Comparison of ENCODE assay signal across 1 cellular context in genomic region chr13:63446329-63446728, GRCh38.
TF ChIP-seq lines count a peak whose summit lies in the region.

No MANE protein-coding gene starts in this region.

TF ChIP-seq in H1, 55 proteins besides CTCF, POLR2A, EP300 and RAD21:
- TF ChIP-seq SUZ12 (IDR thresholded peaks at IDR 0.05; ENCODE audit: low read length) (no peak), TBP (IDR thresholded peaks at IDR 0.05; ENCODE audit: low read depth, low read length) (no peak), TCF12 (IDR thresholded peaks at IDR 0.05; ENCODE audit: low read depth, low read length) (no peak), EZH2 (IDR thresholded peaks at IDR 0.05; ENCODE audit: low read depth, low read length, severe bottlenecking) (no peak), CHD2 (IDR thresholded peaks at IDR 0.05; ENCODE audit: low read length) (no peak), SP1 (IDR thresholded peaks at IDR 0.05; ENCODE audit: low read depth, low read length) (no peak), YY1 (IDR thresholded peaks at IDR 0.05; ENCODE audit: low read depth, low read length) (no peak), POU5F1 (IDR thresholded peaks at IDR 0.05; ENCODE audit: low read depth, low read length) (no peak)
